In the genomic region with DNA sequence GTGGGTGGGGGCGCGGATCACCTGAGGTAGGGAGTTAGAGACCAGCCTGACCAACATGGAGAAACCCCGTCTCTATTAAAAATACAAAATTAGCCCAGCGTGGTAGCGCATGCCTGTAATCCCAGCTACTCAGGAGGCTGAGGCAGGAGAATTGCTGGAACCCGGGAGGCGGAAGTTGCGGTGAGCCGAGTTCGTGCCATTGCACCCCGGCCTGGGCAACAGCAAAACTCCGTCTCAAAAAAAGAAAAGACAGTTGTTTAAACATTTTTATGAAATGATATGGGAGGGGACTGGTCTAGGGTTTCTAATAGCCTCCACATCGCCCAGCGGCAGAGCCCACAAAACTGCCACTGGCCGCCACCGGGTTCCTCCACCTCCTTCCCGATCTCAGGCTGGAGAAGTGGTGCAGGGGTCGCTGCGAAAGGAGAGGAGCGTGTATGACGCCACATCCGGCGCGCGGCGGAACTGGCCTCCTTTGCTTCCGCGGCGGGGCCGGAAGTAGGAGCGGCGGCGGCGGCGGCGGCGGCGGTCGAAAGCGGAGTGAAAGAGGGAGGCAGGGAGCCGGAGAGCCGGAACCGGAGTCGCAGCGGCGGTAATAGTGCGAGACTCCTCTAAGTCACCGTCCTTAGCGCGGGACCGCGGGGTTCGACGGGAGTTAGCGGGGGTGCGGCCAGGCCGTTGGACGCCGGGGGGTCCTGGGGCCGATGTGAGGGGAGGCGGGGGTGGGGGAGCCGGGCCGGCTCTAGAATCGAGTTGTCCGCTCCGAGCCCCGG, we compare ENCODE assay signal across 8 cellular contexts. TPM values are rescaled to one million over a fixed set of nuclear protein-coding genes. Genes with fewer than 3 reads are reported as not detected.
DNase-seq lines count a peak whose midpoint lies in the region; ATAC-seq and TF ChIP-seq lines count a peak whose summit lies in the region.

TSS of gene PPP4C (plus strand) at position 492 of the 773 bp plus-strand sequence. CDS start 384 bp downstream, outside the sequence.

- H3K27ac ChIP-seq in stomach = peak within 1 kb of the TSS; percentile 73 to 97 (median 94)

- intact Hi-C loops in stomach (cut with DNase I; ENCODE audit: low total_unique reads) = no loop called here

- H3K9me3 Mint-ChIP-seq in neural crest cell = no peaks in the 10 kb centered on the region

- H3K27me3 Mint-ChIP-seq in neural crest cell (ENCODE audit: low read depth) = no peaks in the 10 kb centered on the region

- no peak for TF ChIP-seq EP300 in stomach (IDR thresholded peaks at IDR 0.05)

- DNase-seq in D341Med (ENCODE audit: low spot score) (peak; percentile 94), M059J (ENCODE audit: low read depth) (peak; percentile 90), SIG-M5 treated with dmso at 0.1 percent for 504 hours (lab: John Stamatoyannopoulos, UW; ENCODE audit: unreplicated experiment) (peak; percentile 85), activated gamma-delta T cell (lab: John Stamatoyannopoulos, UW) (peak; percentile 93), fibroblast of villous mesenchyme (ENCODE audit: low read depth) (peak; percentile 92), neural crest cell (ENCODE audit: low read depth, low spot score) (peak; percentile 89), stomach (peak; percentile 95)

- WGBS in stomach, 5 donors = 1% methylated on average over 47 to 67 of the region's 67 CpGs

- TF ChIP-seq POLR2A in stomach (IDR thresholded peaks at IDR 0.05) = peak in 2 of 4 donors; percentile 72 to 82

- ATAC-seq in GM21786 (IDR thresholded peaks at IDR 0.05; ENCODE audit: unreplicated experiment) = peak; percentile 69

- no peaks in the 10 kb centered on the region for H3K27me3 ChIP-seq in stomach

- H3K9me3 ChIP-seq in stomach = no peaks in the 10 kb centered on the region

- H3K4me1 ChIP-seq in stomach = peaks cover 23 to 64% (median 48%) of the 10 kb centered on the region in 4 donors

- H3K27ac Mint-ChIP-seq in neural crest cell (ENCODE audit: unreplicated experiment) = peak within 1 kb of the TSS; percentile 96

- peak; percentile 6 for TF ChIP-seq CTCF in fibroblast of villous mesenchyme (IDR thresholded peaks at IDR 0.05; ENCODE audit: insufficient read depth, low read depth, low read length)
- TF ChIP-seq CTCF in neural crest cell (conservative IDR thresholded peaks at IDR 0.05) = no peak
- no peak for TF ChIP-seq CTCF in stomach (IDR thresholded peaks at IDR 0.05)

- peaks cover 45 to 64% (median 62%) of the 10 kb centered on the region in 4 donors for H3K36me3 ChIP-seq in stomach

- peak within 1 kb of the TSS; percentile 97 for H3K4me3 ChIP-seq in fibroblast of villous mesenchyme (ENCODE audit: low read depth, low read length)
- H3K4me3 ChIP-seq in stomach = peak within 1 kb of the TSS; percentile 78 to 98 (median 86)

- peak within 1 kb of the TSS; percentile 96 for H3K4me3 Mint-ChIP-seq in neural crest cell

- peaks cover 12% of the 10 kb centered on the region for H3K36me3 Mint-ChIP-seq in neural crest cell (ENCODE audit: low read depth)

- H3K4me1 Mint-ChIP-seq in neural crest cell = peaks cover 31% of the 10 kb centered on the region

RNA-seq across cellular contexts. Expression of gene PPP4C, which starts in this region (rescaled TPM):
- total RNA-seq in M059J (2014; rRNA removed; shearing (Covaris generic)) = 143 and 169 TPM in 2 replicates
- total RNA-seq in fibroblast of villous mesenchyme (196 and 209 TPM in 2 replicates), neural crest cell (141 and 144 TPM in 2 replicates), stomach (10 to 100 TPM; 21.4 to 86.1 (median 63.6) TPM)
- polyA plus RNA-seq in stomach = 100 to 1,000 TPM in 1 of 3 donors, 10 to 100 TPM in 2; 76.1 to 118 (median 93.3) TPM

Comparison
In these comparisons a context has a peak if more than half of its experiments do, and no peak if none do; other contexts are left out.
1. Peak in every context shown above with its lines: DNase-seq, ATAC-seq, H3K4me3 ChIP-seq and H3K27ac ChIP-seq.